Comparison of ENCODE assay signal across 8 cellular contexts in genomic region chr9:125162891-125163290, GRCh38. TPM values are rescaled to one million over a fixed set of nuclear protein-coding genes. Genes with fewer than 3 reads are reported as not detected.
DNase-seq lines count a peak whose midpoint lies in the region; ATAC-seq, FAIRE-seq and TF ChIP-seq lines count a peak whose summit lies in the region.
"Not testable (repeated sequence)": the region's sequence is repeated elsewhere in the genome, so short reads cannot be mapped to it uniquely, and the experiment has no call there.

No MANE protein-coding gene starts in this region.

- H3K36me3 Mint-ChIP-seq in HFFc6 (ENCODE audit: low read depth); T-helper 17 cell (ENCODE audit: low read depth); astrocyte (ENCODE audit: low read depth, unreplicated experiment): not testable (repeated sequence)

- not testable (repeated sequence) for H2BK12ac ChIP-seq in trophoblast cell (ENCODE audit: low read length)

- H3K4me3 ChIP-seq in astrocyte (ENCODE audit: insufficient read depth, low read depth, low read length); epithelial cell of esophagus (ENCODE audit: low read length); trophoblast cell (ENCODE audit: low read depth, low read length); tibial artery: not testable (repeated sequence)

- intact Hi-C loops in tibial artery (cut with DNase I; ENCODE audit: low total_unique reads) = not testable (repeated sequence)

- H3K14ac ChIP-seq in trophoblast cell (ENCODE audit: low read length) = not testable (repeated sequence)

- not testable (repeated sequence) for H3K27me3 Mint-ChIP-seq in HFFc6 (ENCODE audit: insufficient read depth); T-helper 17 cell; astrocyte (ENCODE audit: low read depth, unreplicated experiment)

- H4K12ac ChIP-seq in trophoblast cell (ENCODE audit: low read depth, low read length) = not testable (repeated sequence)

- not testable (repeated sequence) for H3K4me1 ChIP-seq in astrocyte (ENCODE audit: insufficient read depth, low read length); trophoblast cell (ENCODE audit: control insufficient read depth in 1 of 2, insufficient read depth in 2 of 2, low read length in 2 of 2)
- peaks cover 0 to 79% (median 27%) of the 10 kb centered on the region in 4 donors for H3K4me1 ChIP-seq in tibial artery

- H3K79me2 ChIP-seq in astrocyte (ENCODE audit: insufficient read depth, low read length) = peaks cover 50% of the 10 kb centered on the region
- not testable (repeated sequence) for H3K79me2 ChIP-seq in trophoblast cell (ENCODE audit: control insufficient read depth, insufficient read depth, low read length, poor library complexity)

- not testable (repeated sequence) for H3K27me3 ChIP-seq in astrocyte (ENCODE audit: insufficient read depth, low read length); trophoblast cell (ENCODE audit: insufficient read depth, low read length); tibial artery

- WGBS in trophoblast cell (ENCODE audit: extremely low coverage, insufficient coverage, insufficient read length) = no CpG with 5 or more reads among the region's 6 CpGs

- not testable (repeated sequence) for H3K18ac ChIP-seq in trophoblast cell (ENCODE audit: low read length)

- not testable (repeated sequence) for H3K9me3 ChIP-seq in T-helper 17 cell (ENCODE audit: control insufficient read depth, low read length, poor library complexity, severe bottlenecking); astrocyte (ENCODE audit: insufficient read depth, low read depth, low read length); trophoblast cell (ENCODE audit: insufficient read depth, low read depth, low read length); tibial artery

- FAIRE-seq in RCC 7860 (lab: Jason Lieb, UNC); astrocyte (lab: Jason Lieb, UNC): not testable (repeated sequence)

- not testable (repeated sequence) for H2AFZ ChIP-seq in astrocyte (ENCODE audit: low read depth, low read length); trophoblast cell (ENCODE audit: insufficient read depth, low read length, poor library complexity)

- H3K4me3 Mint-ChIP-seq in HFFc6; astrocyte (ENCODE audit: unreplicated experiment): not testable (repeated sequence)
- peak overlapping the region; percentile 47 for H3K4me3 Mint-ChIP-seq in T-helper 17 cell

- not testable (repeated sequence) for H2AK5ac ChIP-seq in trophoblast cell (ENCODE audit: low read length)

- DNase-seq in EH (ENCODE audit: low read depth) = peak; percentile 22
- DNase-seq in HFFc6; T-helper 17 cell; astrocyte (ENCODE audit: low read depth); tibial artery: not testable (repeated sequence)
- DNase-seq in RCC 7860 (ENCODE audit: low spot score) = peak; percentile 19
- peak; percentile 5 for DNase-seq in epithelial cell of esophagus (ENCODE audit: low read depth)
- DNase-seq in trophoblast cell = peak; percentile 51 to 82

- not testable (repeated sequence) for H3K79me1 ChIP-seq in trophoblast cell (ENCODE audit: low read length)

- H2BK5ac ChIP-seq in trophoblast cell (ENCODE audit: low read depth, low read length, poor library complexity) = not testable (repeated sequence)

- not testable (repeated sequence) for H3K9ac ChIP-seq in astrocyte (ENCODE audit: low read length); trophoblast cell (ENCODE audit: low read length)

- H3K23ac ChIP-seq in trophoblast cell (ENCODE audit: low read length) = not testable (repeated sequence)

- H3K27ac Mint-ChIP-seq in HFFc6 (peak overlapping the region; percentile 48; the same call in 1 of the 2 replicates), astrocyte (ENCODE audit: unreplicated experiment) (peak overlapping the region; percentile 67)
- not testable (repeated sequence) for H3K27ac Mint-ChIP-seq in T-helper 17 cell

- H3K9me3 Mint-ChIP-seq in HFFc6; astrocyte (ENCODE audit: unreplicated experiment): not testable (repeated sequence)

- H4K91ac ChIP-seq in trophoblast cell (ENCODE audit: low read depth, low read length) = not testable (repeated sequence)

- not testable (repeated sequence) for H4K8ac ChIP-seq in trophoblast cell (ENCODE audit: low read depth, low read length)

- H3K27ac ChIP-seq in astrocyte (ENCODE audit: low read depth, low read length); trophoblast cell (ENCODE audit: low read depth, low read length): not testable (repeated sequence)
- H3K27ac ChIP-seq in tibial artery = peak overlapping the region; percentile 37 to 50

- not testable (repeated sequence) for H3K4ac ChIP-seq in trophoblast cell (ENCODE audit: low read depth, low read length)

- H3K36me3 ChIP-seq in astrocyte (ENCODE audit: insufficient read depth, low read length); trophoblast cell (ENCODE audit: control insufficient read depth in 1 of 2, insufficient read depth in 2 of 2, low read length in 2 of 2); tibial artery: not testable (repeated sequence)

- peaks cover 32% of the 10 kb centered on the region for H4K20me1 ChIP-seq in astrocyte (ENCODE audit: insufficient read depth, low read length)

- not testable (repeated sequence) for ATAC-seq in T-helper 17 cell

- not testable (repeated sequence) for H3K4me2 ChIP-seq in astrocyte (ENCODE audit: low read length); trophoblast cell (ENCODE audit: low read length)

- TF ChIP-seq CTCF in HFFc6 (IDR thresholded peaks at IDR 0.05); astrocyte (IDR thresholded peaks at IDR 0.05; ENCODE audit: insufficient read depth, low read depth, low read length); epithelial cell of esophagus (IDR thresholded peaks at IDR 0.05; ENCODE audit: insufficient read depth, low read depth, low read length, missing control alignments); tibial artery (IDR thresholded peaks at IDR 0.05): not testable (repeated sequence)

- H2BK120ac ChIP-seq in trophoblast cell (ENCODE audit: insufficient read depth, low read length, poor library complexity) = not testable (repeated sequence)

- peaks cover 34% of the 10 kb centered on the region for H3K4me1 Mint-ChIP-seq in HFFc6 (ENCODE audit: low read depth)
- H3K4me1 Mint-ChIP-seq in T-helper 17 cell = not testable (repeated sequence)
- H3K4me1 Mint-ChIP-seq in astrocyte (ENCODE audit: low read depth, unreplicated experiment) = peaks cover 11% of the 10 kb centered on the region

RNA-seq across cellular contexts. Expression of gene SCAI, which starts 19.6 kb away (rescaled TPM):
- 1 to 10 TPM; 4.7 to 7.2 (median 5.6) TPM for total RNA-seq in HFFc6 (2021; fragmentation: NEBNext Ultra II Directional; extraction: Animal tissue kit (Norgen Biotek cat#: 25700))
- 10 to 100 TPM in 1 of 2 donors, 1 to 10 TPM in 1; 7.2 to 10.5 TPM for total RNA-seq in T-helper 17 cell
- 4.9 and 6.8 TPM in 2 replicates for total RNA-seq in astrocyte
- 4.8 and 5.5 TPM in 2 replicates for polyA plus RNA-seq in trophoblast cell (2013)

RNA-seq across cellular contexts. Expression of gene PPP6C, which starts 26.7 kb away (rescaled TPM):
- total RNA-seq in HFFc6 (2021; fragmentation: NEBNext Ultra II Directional; extraction: Animal tissue kit (Norgen Biotek cat#: 25700)) = 10 to 100 TPM; 35.2 to 47.1 (median 40.8) TPM
- 10 to 100 TPM; 34.3 to 34.6 TPM for total RNA-seq in T-helper 17 cell
- 38.7 and 41.1 TPM in 2 replicates for total RNA-seq in astrocyte
- 28.3 and 28.4 TPM in 2 replicates for polyA plus RNA-seq in trophoblast cell (2013)

RNA-seq across cellular contexts. Expression of gene RABEPK, which starts 37.5 kb away (rescaled TPM):
- total RNA-seq in HFFc6 (2021; fragmentation: NEBNext Ultra II Directional; extraction: Animal tissue kit (Norgen Biotek cat#: 25700)) = 10 to 100 TPM; 29.6 to 39.2 (median 32.7) TPM
- 10 to 100 TPM in 1 of 2 donors, 1 to 10 TPM in 1; 9.8 to 13.0 TPM for total RNA-seq in T-helper 17 cell
- 30.7 and 31.8 TPM in 2 replicates for total RNA-seq in astrocyte
- polyA plus RNA-seq in trophoblast cell (2013) = 13.4 and 14.1 TPM in 2 replicates
